In genomic region chr1:13832100-13832499, GRCh38 we compare ENCODE assay signal across 26 cellular contexts.
"Had no signal": no experiment of that assay in that cellular context is flagged by ENCODE, and none has a peak within 500 bp of the region (broad histone marks: within the 10 kb centered on the region; RNA-seq: fewer than 3 reads in every experiment).

No MANE protein-coding gene starts in this region.

- H3K27ac ChIP-seq: adrenal gland, ascending aorta, foreskin keratinocyte, left lung, neutrophil, ovary, prostate gland, spleen, thoracic aorta, upper lobe of left lung had no signal

- H3K4me1 ChIP-seq: adrenal gland, ascending aorta, foreskin keratinocyte, prostate gland, spleen had no signal

- H3K4me3 ChIP-seq: adrenal gland, ascending aorta, left lung, ovary, prostate gland, spleen, thoracic aorta, upper lobe of left lung had no signal

- H3K9me3 ChIP-seq: adrenal gland, ascending aorta, left lung, neutrophil, ovary, prostate gland, thoracic aorta, upper lobe of left lung had no signal

- H3K27me3 ChIP-seq: adrenal gland, ascending aorta, ovary, upper lobe of left lung had no signal

- H3K36me3 ChIP-seq: adrenal gland, ascending aorta, left lung, neutrophil, ovary, prostate gland, spleen, thoracic aorta, upper lobe of left lung had no signal

- ATAC-seq: activated CD4-positive, alpha-beta T cell treated with anti-CD3 and anti-CD28 coated beads for 36 hours; activated T-helper 17 cell treated with anti-CD3 and anti-CD28 coated beads, Interleukin-2, amount 50 U/mL, for 72 hours; left lung; natural killer cell had no signal

- DNase-seq: activated B cell treated with CpG ODN at 0.5 μM for 24 hours; activated CD4-positive, alpha-beta T cell treated with anti-CD3 and anti-CD28 coated beads for 36 hours; activated CD4-positive, alpha-beta T cell treated with anti-CD3 and anti-CD28 coated beads, Interleukin-2, amount 50 U/mL, for 4 hours; activated CD8-positive, alpha-beta memory T cell treated with anti-CD3 and anti-CD28 coated beads for 24 hours; activated CD8-positive, alpha-beta memory T cell treated with anti-CD3 and anti-CD28 coated beads, Interleukin-2, amount 50 U/mL, for 4 hours; activated naive CD4-positive, alpha-beta T cell; activated T-cell treated with anti-CD3 and anti-CD28 coated beads, Interleukin-2, amount 50 U/mL, for 24 hours; central memory CD4-positive, alpha-beta T cell; dermis blood vessel endothelial cell; effector CD8-positive, alpha-beta T cell; erythroblast; immature natural killer cell; left lung; natural killer cell; spleen; stimulated activated CD4-positive, alpha-beta T cell treated with anti-CD3 and anti-CD28 coated beads, Interleukin-4, amount 100 ng/mL, for 1 hour; stimulated activated naive CD4-positive, alpha-beta T cell; upper lobe of left lung had no signal
